8 cellular contexts compared by ENCODE assay signal in the genomic region with DNA sequence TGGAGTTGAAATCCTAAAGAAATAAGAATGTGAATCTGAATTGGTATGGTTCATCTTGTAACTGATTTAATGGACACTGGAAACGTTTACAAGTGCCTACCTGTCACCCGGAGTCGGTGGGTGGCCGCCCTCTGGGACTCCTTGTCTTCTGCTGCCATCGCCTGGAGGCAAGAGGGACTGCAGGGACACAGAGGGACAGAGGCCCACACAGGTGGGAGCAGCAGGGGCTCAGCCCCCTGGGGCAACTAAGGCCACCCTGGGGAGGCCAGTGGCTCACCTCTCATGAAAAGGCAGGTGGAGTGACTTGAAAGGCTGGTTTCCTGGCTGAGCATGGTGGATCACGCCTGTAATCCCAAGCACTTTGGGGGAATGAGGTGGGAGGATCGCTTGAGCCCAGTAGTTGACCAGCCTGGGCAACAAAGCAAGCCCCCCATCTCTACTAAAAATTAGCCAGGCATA. TPM values are rescaled to one million over a fixed set of nuclear protein-coding genes. Genes with fewer than 3 reads are reported as not detected.
DNase-seq lines count a peak whose midpoint lies in the region; ATAC-seq and TF ChIP-seq lines count a peak whose summit lies in the region.

No MANE protein-coding gene starts in this region.

- H3K27me3 Mint-ChIP-seq in activated CD8-positive, alpha-beta T cell treated with anti-CD3 and anti-CD28 coated beads, Interleukin-2, amount 10 ng/mL, durations not matched to agents 7 days and 5 days (ENCODE audit: low read depth): peaks cover 9% of the 10 kb centered on the region

- no peaks in the 10 kb centered on the region for H3K36me3 Mint-ChIP-seq in activated CD8-positive, alpha-beta T cell treated with anti-CD3 and anti-CD28 coated beads, Interleukin-2, amount 10 ng/mL, durations not matched to agents 7 days and 5 days (ENCODE audit: low read depth)

- no peak overlapping the region for H3K27ac Mint-ChIP-seq in activated CD8-positive, alpha-beta T cell treated with anti-CD3 and anti-CD28 coated beads, Interleukin-2, amount 10 ng/mL, durations not matched to agents 7 days and 5 days

- H3K4me1 Mint-ChIP-seq in activated CD8-positive, alpha-beta T cell treated with anti-CD3 and anti-CD28 coated beads, Interleukin-2, amount 10 ng/mL, durations not matched to agents 7 days and 5 days (ENCODE audit: low read depth): peaks cover 5% of the 10 kb centered on the region

- no peaks in the 10 kb centered on the region for H3K27me3 ChIP-seq in effector memory CD4-positive, alpha-beta T cell (replicated peaks; ENCODE audit: control insufficient read depth, insufficient read depth, low read length, poor library complexity, severe bottlenecking)

- DNase-seq in CD1c-positive myeloid dendritic cell (ENCODE audit: extremely low spot score) (peak; percentile 68), HFF-Myc (ENCODE audit: extremely low read depth, low read depth) (no peak), NCI-H82 treated with DMSO at 0.1 percent for 48 hours (lab: John Stamatoyannopoulos, UW; ENCODE audit: unreplicated experiment) (peak; percentile 20), midbrain (lab: John Stamatoyannopoulos, UW) (peak; percentile 30), NCI-H226 (no peak)
- DNase-seq in activated CD8-positive, alpha-beta T cell treated with anti-CD3 and anti-CD28 coated beads, Interleukin-2, amount 10 ng/mL, durations not matched to agents 7 days and 5 days: peak; percentile 85
- DNase-seq in effector memory CD4-positive, alpha-beta T cell: peak; percentile 45 to 65 (median 58)
- DNase-seq in stimulated activated CD8-positive, alpha-beta memory T cell treated with anti-CD3 and anti-CD28 coated beads, Interleukin-4, amount 100 ng/mL, for 24 hours (ENCODE audit: low read depth): peak; percentile 66

- no peak overlapping the region for H3K4me3 Mint-ChIP-seq in activated CD8-positive, alpha-beta T cell treated with anti-CD3 and anti-CD28 coated beads, Interleukin-2, amount 10 ng/mL, durations not matched to agents 7 days and 5 days

- POLR2A ChIA-PET in activated CD8-positive, alpha-beta T cell treated with anti-CD3 and anti-CD28 coated beads, Interleukin-2, amount 10 ng/mL, durations not matched to agents 7 days and 5 days (lab: Charles Lee): no interaction called here

- H3K4me1 ChIP-seq in effector memory CD4-positive, alpha-beta T cell (ENCODE audit: control insufficient read depth, insufficient read depth, low read length, poor library complexity, severe bottlenecking): no peaks in the 10 kb centered on the region

- no peak overlapping the region for H3K4me3 ChIP-seq in HFF-Myc (replicated peaks; ENCODE audit: low read depth, low read length)
- H3K4me3 ChIP-seq in effector memory CD4-positive, alpha-beta T cell (ENCODE audit: insufficient read depth, low read depth, low read length, poor library complexity, severe bottlenecking): no peak overlapping the region

- peak; percentile 63 for TF ChIP-seq CTCF in HFF-Myc (IDR thresholded peaks at IDR 0.05; ENCODE audit: low read depth, low read length, missing control alignments)

- H3K9me3 ChIP-seq in effector memory CD4-positive, alpha-beta T cell (ENCODE audit: control insufficient read depth, low read length): no peaks in the 10 kb centered on the region

- ATAC-seq in activated CD8-positive, alpha-beta T cell treated with anti-CD3 and anti-CD28 coated beads, Interleukin-2, amount 10 ng/mL, durations not matched to agents 7 days and 5 days: peak; percentile 95

- no peaks in the 10 kb centered on the region for H3K36me3 ChIP-seq in effector memory CD4-positive, alpha-beta T cell (ENCODE audit: control insufficient read depth, insufficient read depth, low read length)

- CTCF ChIA-PET in activated CD8-positive, alpha-beta T cell treated with anti-CD3 and anti-CD28 coated beads, Interleukin-2, amount 10 ng/mL, durations not matched to agents 7 days and 5 days (lab: Charles Lee): interaction anchor here (0.6 to 7.9 kb wide), 28 partner anchors 8 to 210 kb away, joined by 3 to 148 read pairs (median 5); a partner anchor contains a TSS

- H3K9me3 Mint-ChIP-seq in activated CD8-positive, alpha-beta T cell treated with anti-CD3 and anti-CD28 coated beads, Interleukin-2, amount 10 ng/mL, durations not matched to agents 7 days and 5 days (ENCODE audit: insufficient read depth): no peaks in the 10 kb centered on the region

- no peak overlapping the region for H3K27ac ChIP-seq in effector memory CD4-positive, alpha-beta T cell (ENCODE audit: insufficient read depth, low read length, poor library complexity, severe bottlenecking)

RNA-seq across cellular contexts. Expression of a gene that starts 23.2 kb away (rescaled TPM):
- not detected for total RNA-seq in activated CD8-positive, alpha-beta T cell treated with anti-CD3 and anti-CD28 coated beads, Interleukin-2, amount 10 ng/mL, durations not matched to agents 7 days and 5 days

RNA-seq across cellular contexts. Expression of a gene that starts 48.5 kb away (rescaled TPM):
- total RNA-seq in activated CD8-positive, alpha-beta T cell treated with anti-CD3 and anti-CD28 coated beads, Interleukin-2, amount 10 ng/mL, durations not matched to agents 7 days and 5 days: 10 to 100 TPM; 24.7 to 26.0 TPM

Comparison
In these comparisons a context has a peak if more than half of its experiments do, and no peak if none do; other contexts are left out.
1. DNase-seq: peak in CD1c-positive myeloid dendritic cell (single experiment), NCI-H82 treated with DMSO at 0.1 percent for 48 hours (single experiment), activated CD8-positive, alpha-beta T cell treated with anti-CD3 and anti-CD28 coated beads, Interleukin-2, amount 10 ng/mL, durations not matched to agents 7 days and 5 days (single experiment), effector memory CD4-positive, alpha-beta T cell (3 of 3), midbrain (single experiment) and stimulated activated CD8-positive, alpha-beta memory T cell treated with anti-CD3 and anti-CD28 coated beads, Interleukin-4, amount 100 ng/mL, for 24 hours (single experiment); none in HFF-Myc (single experiment) and NCI-H226 (single experiment).